Comparison of ENCODE assay signal across 12 cellular contexts in the genomic region with DNA sequence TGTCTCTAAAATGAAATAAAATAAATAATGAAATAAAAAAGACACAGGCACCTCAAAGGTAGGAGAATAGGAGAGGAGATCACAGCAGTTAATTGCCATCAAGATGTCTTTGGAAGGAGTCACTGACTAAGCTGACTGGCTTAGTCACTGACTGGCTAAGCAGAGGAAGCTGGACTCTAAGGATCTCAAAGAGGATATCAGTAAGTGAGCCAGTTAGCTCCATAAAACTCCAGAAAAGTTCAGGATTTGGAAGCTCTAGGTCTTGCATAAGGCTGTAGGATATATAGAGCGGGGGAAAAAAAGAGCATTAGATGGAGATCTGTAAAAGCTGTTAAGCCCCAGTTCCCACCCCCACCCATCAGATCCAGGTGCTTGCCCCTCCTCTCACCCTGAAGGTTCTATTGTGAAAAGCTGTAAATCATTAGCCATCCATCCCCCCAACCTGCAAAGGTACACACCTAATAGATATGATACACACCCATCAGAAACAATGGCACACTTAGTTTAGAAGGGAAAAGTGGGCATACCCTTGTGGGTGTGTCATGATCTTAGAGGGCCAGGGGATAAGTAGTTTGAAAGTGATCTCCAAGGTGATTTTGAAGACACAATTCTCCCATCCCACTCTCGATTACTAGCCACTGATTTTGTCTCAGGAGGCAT. TPM values are rescaled to one million over a fixed set of nuclear protein-coding genes. Genes with fewer than 3 reads are reported as not detected.
DNase-seq lines count a peak whose midpoint lies in the region; ATAC-seq and TF ChIP-seq lines count a peak whose summit lies in the region.
"Had no signal": no experiment of that assay in that cellular context is flagged by ENCODE, and none has a peak within 500 bp of the region (broad histone marks: within the 10 kb centered on the region; RNA-seq: fewer than 3 reads in every experiment).

No MANE protein-coding gene starts in this region.

- peaks cover 46% of the 10 kb centered on the region for H3K4me1 ChIP-seq in neural progenitor cell

- no peak overlapping the region for H3K4me3 Mint-ChIP-seq in neural progenitor cell
- H3K4me3 Mint-ChIP-seq in activated T-helper 17 cell treated with anti-CD3 and anti-CD28 coated beads, Interleukin-2, amount 50 U/mL, for 72 hours = no peak overlapping the region
- H3K4me3 Mint-ChIP-seq: activated CD4-positive, alpha-beta memory T cell treated with anti-CD3 and anti-CD28 coated beads, Interleukin-2, amount 10 ng/mL, durations not matched to agents 7 days and 5 days had no signal

- H3K27ac ChIP-seq in neural progenitor cell = no peak overlapping the region

- H3K4me3 ChIP-seq in MG63 = no peak overlapping the region
- no peak overlapping the region for H3K4me3 ChIP-seq in epithelial cell of esophagus (ENCODE audit: low read length)
- H3K4me3 ChIP-seq in neural progenitor cell = no peak overlapping the region

- peaks cover 39% of the 10 kb centered on the region for H3F3A ChIP-seq in neural progenitor cell (ENCODE audit: low read depth)

- peaks cover 16% of the 10 kb centered on the region for H4K20me1 ChIP-seq in neural progenitor cell (ENCODE audit: low read depth)

- ATAC-seq in activated T-helper 17 cell treated with anti-CD3 and anti-CD28 coated beads, Interleukin-2, amount 50 U/mL, for 72 hours (replicated peaks) = no peak
- ATAC-seq: Panc1 had no signal

- DNase-seq in DMS53 treated with DMSO at 0.1 percent for 48 hours (lab: John Stamatoyannopoulos, UW; ENCODE audit: unreplicated experiment) (peak; percentile 23), MG63 (peak; percentile 21), epithelial cell of esophagus (ENCODE audit: low read depth) (peak; percentile 75), neural progenitor cell (ENCODE audit: low spot score) (peak; percentile 15), NCI-H1105 (lab: John Stamatoyannopoulos, UW) (no peak), erythroblast (lab: John Stamatoyannopoulos, UW) (no peak)
- DNase-seq in activated CD4-positive, alpha-beta T cell treated with anti-CD3 and anti-CD28 coated beads, Interleukin-2, amount 50 U/mL, for 1 hour = no peak
- DNase-seq: activated CD4-positive, alpha-beta memory T cell treated with anti-CD3 and anti-CD28 coated beads, Interleukin-2, amount 10 ng/mL, durations not matched to agents 7 days and 5 days; Kasumi-1 had no signal

- no peaks in the 10 kb centered on the region for H3K36me3 Mint-ChIP-seq in neural progenitor cell
- no peaks in the 10 kb centered on the region for H3K36me3 Mint-ChIP-seq in activated T-helper 17 cell treated with anti-CD3 and anti-CD28 coated beads, Interleukin-2, amount 50 U/mL, for 72 hours (ENCODE audit: low read depth)
- H3K36me3 Mint-ChIP-seq: brain had no signal

- TF ChIP-seq CTCF in epithelial cell of esophagus (IDR thresholded peaks at IDR 0.05; ENCODE audit: insufficient read depth, low read depth, low read length, missing control alignments) (no peak), neural progenitor cell (IDR thresholded peaks at IDR 0.05) (no peak)

- no peak for TF ChIP-seq POLR2A in erythroblast (IDR thresholded peaks at IDR 0.05; ENCODE audit: low read length)

- no peak overlapping the region for H2AFZ ChIP-seq in neural progenitor cell (replicated peaks)

- H3K9me3 ChIP-seq in MG63 (no peaks in the 10 kb centered on the region), neural progenitor cell (ENCODE audit: low read depth) (no peaks in the 10 kb centered on the region)

- H3K27me3 ChIP-seq in MG63 (no peaks in the 10 kb centered on the region), neural progenitor cell (no peaks in the 10 kb centered on the region)

- H3K9me3 Mint-ChIP-seq in neural progenitor cell = no peaks in the 10 kb centered on the region
- H3K9me3 Mint-ChIP-seq in activated T-helper 17 cell treated with anti-CD3 and anti-CD28 coated beads, Interleukin-2, amount 50 U/mL, for 72 hours = no peaks in the 10 kb centered on the region
- H3K9me3 Mint-ChIP-seq: activated CD4-positive, alpha-beta memory T cell treated with anti-CD3 and anti-CD28 coated beads, Interleukin-2, amount 10 ng/mL, durations not matched to agents 7 days and 5 days; brain had no signal

- H3K27me3 Mint-ChIP-seq in neural progenitor cell (ENCODE audit: insufficient read depth, low read depth) = no peaks in the 10 kb centered on the region
- no peaks in the 10 kb centered on the region for H3K27me3 Mint-ChIP-seq in activated T-helper 17 cell treated with anti-CD3 and anti-CD28 coated beads, Interleukin-2, amount 50 U/mL, for 72 hours
- H3K27me3 Mint-ChIP-seq: activated CD4-positive, alpha-beta memory T cell treated with anti-CD3 and anti-CD28 coated beads, Interleukin-2, amount 10 ng/mL, durations not matched to agents 7 days and 5 days; brain had no signal

- peaks cover 9% of the 10 kb centered on the region for H3K79me2 ChIP-seq in neural progenitor cell (ENCODE audit: low read depth)

- peak overlapping the region; percentile 25 for H3K4me2 ChIP-seq in neural progenitor cell

- H3K36me3 ChIP-seq in MG63 (no peaks in the 10 kb centered on the region), neural progenitor cell (no peaks in the 10 kb centered on the region)

- peaks cover 41% of the 10 kb centered on the region for H3K4me1 Mint-ChIP-seq in neural progenitor cell
- no peaks in the 10 kb centered on the region for H3K4me1 Mint-ChIP-seq in activated T-helper 17 cell treated with anti-CD3 and anti-CD28 coated beads, Interleukin-2, amount 50 U/mL, for 72 hours

- H3K9ac ChIP-seq in neural progenitor cell = no peak overlapping the region

- no peak overlapping the region for H3K27ac Mint-ChIP-seq in neural progenitor cell
- H3K27ac Mint-ChIP-seq in activated T-helper 17 cell treated with anti-CD3 and anti-CD28 coated beads, Interleukin-2, amount 50 U/mL, for 72 hours = no peak overlapping the region
- H3K27ac Mint-ChIP-seq: activated CD4-positive, alpha-beta memory T cell treated with anti-CD3 and anti-CD28 coated beads, Interleukin-2, amount 10 ng/mL, durations not matched to agents 7 days and 5 days had no signal

RNA-seq across cellular contexts. Expression of a gene that starts 32.2 kb away (rescaled TPM):
- 3.4 and 6.5 TPM in 2 replicates for total RNA-seq in MG63 (2014; rRNA removed; shearing (Covaris generic); ENCODE audit: low replicate concordance)
- total RNA-seq in neural progenitor cell (ENCODE audit: low replicate concordance) = 11.0 and 13.3 TPM in 2 replicates
- total RNA-seq in activated T-helper 17 cell treated with anti-CD3 and anti-CD28 coated beads, Interleukin-2, amount 50 U/mL, for 72 hours = 1 to 10 TPM; 3.8 to 7.6 TPM

Comparison
In these comparisons a context has a peak if more than half of its experiments do, and no peak if none do; other contexts are left out.
1. DNase-seq: peak in DMS53 treated with DMSO at 0.1 percent for 48 hours (single experiment), MG63 (single experiment), epithelial cell of esophagus (single experiment) and neural progenitor cell (single experiment); none in NCI-H1105 (single experiment), activated CD4-positive, alpha-beta T cell treated with anti-CD3 and anti-CD28 coated beads, Interleukin-2, amount 50 U/mL, for 1 hour (single experiment) and erythroblast (0 of 2).